ENCODE assay signal across 9 cellular contexts in the genomic region with DNA sequence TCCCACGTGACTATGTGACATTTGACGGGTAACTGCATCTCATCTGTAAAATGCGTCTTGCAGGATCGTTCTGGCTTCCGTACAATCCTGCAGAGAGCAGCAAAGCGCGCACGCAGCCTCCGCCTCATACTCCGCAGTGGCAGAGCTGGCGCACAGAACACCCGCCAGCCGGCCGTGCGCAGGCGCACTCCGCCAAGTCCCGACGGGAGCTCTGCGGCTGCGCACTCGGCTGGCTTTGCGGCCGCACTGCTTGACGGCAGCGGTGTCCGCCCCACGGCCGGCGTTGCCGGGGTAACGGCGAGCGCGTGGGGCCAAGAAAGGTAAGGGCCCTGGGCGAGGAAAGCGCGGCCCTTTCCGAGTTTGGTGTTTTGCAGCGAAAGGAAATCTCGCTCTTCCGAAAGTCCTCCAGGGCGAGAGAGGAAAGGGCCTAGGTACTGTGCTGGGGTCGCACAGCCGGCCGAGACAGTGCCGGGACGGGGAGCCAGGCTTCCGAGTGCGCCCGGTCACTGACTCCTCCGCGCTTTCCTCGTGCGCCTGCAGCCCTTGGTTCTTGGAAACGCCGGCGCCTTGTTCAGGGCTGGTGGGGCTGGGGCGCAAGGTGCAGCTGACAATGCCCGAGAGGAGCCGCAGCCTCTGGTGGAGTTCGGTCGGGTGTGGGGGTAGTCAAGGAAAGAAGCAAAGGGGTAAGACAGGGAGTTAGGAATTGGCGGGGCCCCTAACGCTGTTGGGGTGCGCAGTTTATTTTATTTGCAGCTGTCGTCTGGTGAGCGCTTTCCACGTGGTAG. TPM values are rescaled to one million over a fixed set of nuclear protein-coding genes. Genes with fewer than 3 reads are reported as not detected.
DNase-seq lines count a peak whose midpoint lies in the region; ATAC-seq, FAIRE-seq and TF ChIP-seq lines count a peak whose summit lies in the region.
"Had no signal": no experiment of that assay in that cellular context is flagged by ENCODE, and none has a peak within 500 bp of the region (broad histone marks: within the 10 kb centered on the region; RNA-seq: fewer than 3 reads in every experiment).

A gene (plus strand): TSS at position 283 of the 785 bp plus-strand sequence. CDS start 5,321 bp downstream, outside the sequence.

- H3K4me3 ChIP-seq in BE2C (ENCODE audit: low read depth, low read length): peak within 1 kb of the TSS; percentile 80
- peak within 1 kb of the TSS; percentile 74 to 91 for H3K4me3 ChIP-seq in kidney (ENCODE audit: low read length in 2 of 2)

- peak within 1 kb of the TSS; percentile 56 to 67 for H3K9ac ChIP-seq in kidney (ENCODE audit: low read length in 2 of 2)

- peak; percentile 92 for ATAC-seq in HG03432 (IDR thresholded peaks at IDR 0.05; ENCODE audit: unreplicated experiment)

- peak within 1 kb of the TSS in 1 of 2 donors; percentile 13 for H3K27ac ChIP-seq in kidney (ENCODE audit: low read depth in 2 of 2, low read length in 2 of 2)

- FAIRE-seq in kidney (lab: Jason Lieb, UNC): no peak
- FAIRE-seq: islet of Langerhans had no signal

- no peaks in the 10 kb centered on the region for H3K9me3 ChIP-seq in BE2C
- no peaks in the 10 kb centered on the region for H3K9me3 ChIP-seq in kidney (ENCODE audit: control insufficient read depth in 1 of 2, low read length in 2 of 2)

- no peaks in the 10 kb centered on the region for H3K27me3 ChIP-seq in BE2C

- intact Hi-C loops in kidney (cut with DNase I): no loop called here

- peak; percentile 91 for DNase-seq in BE2C
- peak; percentile 85 for DNase-seq in NCI-H460 (ENCODE audit: extremely low read depth, low read depth)
- peak; percentile 98 for DNase-seq in activated CD4-positive, CD25-positive, alpha-beta regulatory T cell treated with anti-CD3 and anti-CD28 coated beads, Interleukin-2, amount 50 U/mL, for 72 hours
- DNase-seq in cerebellar cortex (ENCODE audit: low spot score): peak; percentile 92
- peak; percentile 98 for DNase-seq in kidney
- DNase-seq in stimulated activated CD4-positive, alpha-beta T cell treated with anti-CD3 and anti-CD28 coated beads, Interleukin-15, amount 100 ng/mL, for 1 hour (ENCODE audit: low read depth in 1 of 2, low spot score in 1 of 2): peak; percentile 95 to 96

- TF ChIP-seq CTCF in BE2C (IDR thresholded peaks at IDR 0.05; ENCODE audit: low read depth, low read length) (0 out of 2 replicates have a peak, but pooled peaks have one; percentile 7), kidney (IDR thresholded peaks at IDR 0.05; ENCODE audit: borderline replicate concordance, extremely low read depth, insufficient read depth) (peak; percentile 8)

- peak; percentile 74 for TF ChIP-seq POLR2A in GM19193 (IDR thresholded peaks at IDR 0.05; ENCODE audit: extremely low read depth, insufficient read depth, insufficient read length)

- H3K36me3 ChIP-seq in BE2C (no peaks in the 10 kb centered on the region), kidney (ENCODE audit: control insufficient read depth in 1 of 2, insufficient read depth in 2 of 2, low read length in 2 of 2) (no peaks in the 10 kb centered on the region)

- H3K4me1 ChIP-seq in BE2C (no peaks in the 10 kb centered on the region), kidney (ENCODE audit: control insufficient read depth in 1 of 2, insufficient read depth in 1 of 2, low read depth in 1 of 2, low read length in 2 of 2) (peaks cover 6 to 10% of the 10 kb centered on the region in 2 donors)

RNA-seq across cellular contexts. Expression of the gene that starts here (rescaled TPM):
- 11.9 TPM for polyA plus RNA-seq in BE2C (2012; ENCODE audit: insufficient read depth, insufficient read length, low read depth)
- total RNA-seq in NCI-H460 (2014; rRNA removed; shearing (Covaris generic)): 20.2 and 22.1 TPM in 2 replicates
- 34.0 and 44.9 TPM in 2 replicates for polyA plus RNA-seq in NCI-H460 (2014; cell fraction: nucleus; rRNA removed)
- 20.7 TPM for total RNA-seq in kidney
- 10.3 TPM for polyA plus RNA-seq in kidney (ENCODE audit: insufficient read depth, low read depth, low replicate concordance)
